8 cellular contexts compared by ENCODE assay signal in the genomic region with DNA sequence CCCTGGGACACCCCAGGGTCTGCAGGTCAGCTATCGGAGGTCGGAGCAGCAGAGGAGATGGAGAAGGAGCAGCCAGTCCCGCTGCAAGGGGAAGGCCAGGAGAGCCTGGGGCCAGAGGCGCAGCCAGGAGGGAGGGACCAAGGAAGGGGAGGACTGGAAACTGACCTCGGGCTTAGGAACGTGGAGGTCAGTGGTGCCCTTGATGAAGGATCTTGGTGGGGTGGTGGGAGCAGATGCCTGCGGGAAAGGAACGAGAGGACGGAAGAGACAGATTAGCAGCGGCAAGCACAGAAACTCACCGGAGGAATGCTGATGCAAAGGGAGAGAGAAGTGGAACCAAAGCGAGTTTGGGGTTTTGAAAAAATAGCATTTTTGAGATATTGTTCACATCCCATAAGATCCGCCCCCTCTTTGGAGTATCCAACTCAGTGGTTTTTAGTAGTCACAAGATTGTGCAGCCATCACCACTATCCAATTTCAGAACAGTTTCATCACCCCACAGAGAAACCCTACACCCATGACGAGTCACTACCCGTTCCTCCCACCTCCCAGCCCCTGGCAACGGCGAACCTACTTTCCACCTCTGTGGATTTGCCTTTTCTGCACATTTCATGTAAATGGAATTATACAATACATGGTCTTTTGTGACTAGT. TPM values are rescaled to one million over a fixed set of nuclear protein-coding genes. Genes with fewer than 3 reads are reported as not detected.
DNase-seq lines count a peak whose midpoint lies in the region; ATAC-seq and TF ChIP-seq lines count a peak whose summit lies in the region.

No MANE protein-coding gene starts in this region.

- TF ChIP-seq CTCF in WI38 (IDR thresholded peaks at IDR 0.05; ENCODE audit: low read depth, low read length) (no peak), suprapubic skin (IDR thresholded peaks at IDR 0.05) (no peak)

- H3K27ac ChIP-seq in suprapubic skin (peak overlapping the region; percentile 7), Karpas-422 (ENCODE audit: low read length) (no peak overlapping the region)

- H3K4me1 Mint-ChIP-seq in activated CD4-positive, alpha-beta T cell treated with anti-CD3 and anti-CD28 coated beads, Interleukin-2, amount 10 ng/mL, durations not matched to agents 24 days and 14 days = peaks cover 44% of the 10 kb centered on the region
- peaks cover 55% of the 10 kb centered on the region for H3K4me1 Mint-ChIP-seq in activated CD4-positive, alpha-beta T cell treated with anti-CD3 and anti-CD28 coated beads, Interleukin-2, amount 10 ng/mL, durations not matched to agents 7 days and 5 days

- H3K4me1 ChIP-seq in suprapubic skin = peaks cover 22% of the 10 kb centered on the region
- H3K4me1 ChIP-seq in Karpas-422 (ENCODE audit: low read length) = no peaks in the 10 kb centered on the region

- POLR2A ChIA-PET in activated CD4-positive, alpha-beta T cell treated with anti-CD3 and anti-CD28 coated beads, Interleukin-2, amount 10 ng/mL, durations not matched to agents 7 days and 5 days (lab: Charles Lee) = no interaction called here

- H3K4me2 ChIP-seq in Karpas-422 (ENCODE audit: low read depth, low read length, poor library complexity, severe bottlenecking) = no peak overlapping the region

- H2AFZ ChIP-seq in Karpas-422 (ENCODE audit: low read length) = no peak overlapping the region

- DNase-seq in activated CD4-positive, alpha-beta T cell treated with anti-CD3 and anti-CD28 coated beads, Interleukin-2, amount 10 ng/mL, durations not matched to agents 24 days and 14 days = peak; percentile 65
- no peak for DNase-seq in activated CD4-positive, alpha-beta T cell treated with anti-CD3 and anti-CD28 coated beads, Interleukin-2, amount 10 ng/mL, durations not matched to agents 7 days and 5 days
- DNase-seq in left cardiac atrium (no peak), suprapubic skin (ENCODE audit: low spot score in 2 of 2) (no peak), Karpas-422 (no peak), NCI-H1092 (lab: John Stamatoyannopoulos, UW) (no peak)

- ATAC-seq in left cardiac atrium = peak; percentile 85 to 90
- no peak for ATAC-seq in GM21717 (IDR thresholded peaks at IDR 0.05; ENCODE audit: unreplicated experiment)

- peak overlapping the region; percentile 90 for H3K27ac Mint-ChIP-seq in activated CD4-positive, alpha-beta T cell treated with anti-CD3 and anti-CD28 coated beads, Interleukin-2, amount 10 ng/mL, durations not matched to agents 24 days and 14 days
- no peak overlapping the region for H3K27ac Mint-ChIP-seq in activated CD4-positive, alpha-beta T cell treated with anti-CD3 and anti-CD28 coated beads, Interleukin-2, amount 10 ng/mL, durations not matched to agents 7 days and 5 days

- no peaks in the 10 kb centered on the region for H3K9me3 Mint-ChIP-seq in activated CD4-positive, alpha-beta T cell treated with anti-CD3 and anti-CD28 coated beads, Interleukin-2, amount 10 ng/mL, durations not matched to agents 24 days and 14 days
- H3K9me3 Mint-ChIP-seq in activated CD4-positive, alpha-beta T cell treated with anti-CD3 and anti-CD28 coated beads, Interleukin-2, amount 10 ng/mL, durations not matched to agents 7 days and 5 days = peaks cover 4% of the 10 kb centered on the region

- no peak for TF ChIP-seq EP300 in suprapubic skin (IDR thresholded peaks at IDR 0.05)

- no peaks in the 10 kb centered on the region for H3K79me2 ChIP-seq in Karpas-422 (ENCODE audit: low read length)

- H3K27me3 Mint-ChIP-seq in activated CD4-positive, alpha-beta T cell treated with anti-CD3 and anti-CD28 coated beads, Interleukin-2, amount 10 ng/mL, durations not matched to agents 24 days and 14 days = no peaks in the 10 kb centered on the region
- H3K27me3 Mint-ChIP-seq in activated CD4-positive, alpha-beta T cell treated with anti-CD3 and anti-CD28 coated beads, Interleukin-2, amount 10 ng/mL, durations not matched to agents 7 days and 5 days = no peaks in the 10 kb centered on the region

- no peak overlapping the region for H3K9ac ChIP-seq in Karpas-422 (ENCODE audit: low read length)

- H3K27me3 ChIP-seq in suprapubic skin (no peaks in the 10 kb centered on the region), Karpas-422 (ENCODE audit: low read length) (no peaks in the 10 kb centered on the region)

- H3K4me3 Mint-ChIP-seq in activated CD4-positive, alpha-beta T cell treated with anti-CD3 and anti-CD28 coated beads, Interleukin-2, amount 10 ng/mL, durations not matched to agents 24 days and 14 days = peak overlapping the region; percentile 49
- no peak overlapping the region for H3K4me3 Mint-ChIP-seq in activated CD4-positive, alpha-beta T cell treated with anti-CD3 and anti-CD28 coated beads, Interleukin-2, amount 10 ng/mL, durations not matched to agents 7 days and 5 days

- no peaks in the 10 kb centered on the region for H3K36me3 ChIP-seq in suprapubic skin
- H3K36me3 ChIP-seq in Karpas-422 (ENCODE audit: insufficient read depth, low read length) = no peaks in the 10 kb centered on the region

- WGBS in suprapubic skin = 45% methylated on average over 17 of the region's 17 CpGs

- intact Hi-C loops in activated CD4-positive, alpha-beta T cell treated with anti-CD3 and anti-CD28 coated beads, Interleukin-2, amount 10 ng/mL, durations not matched to agents 24 days and 14 days (cut with micrococcal nuclease) = loop anchor here (1.0 to 5.0 kb wide), 3 partner anchors 14 to 65 kb away; no protein-coding TSS in a partner anchor
- intact Hi-C loops in left cardiac atrium (cut with DNase I) = no loop called here

- H3K36me3 Mint-ChIP-seq in activated CD4-positive, alpha-beta T cell treated with anti-CD3 and anti-CD28 coated beads, Interleukin-2, amount 10 ng/mL, durations not matched to agents 24 days and 14 days (ENCODE audit: low read depth) = peaks cover 8% of the 10 kb centered on the region
- peaks cover 17% of the 10 kb centered on the region for H3K36me3 Mint-ChIP-seq in activated CD4-positive, alpha-beta T cell treated with anti-CD3 and anti-CD28 coated beads, Interleukin-2, amount 10 ng/mL, durations not matched to agents 7 days and 5 days (ENCODE audit: low read depth)

- H3K4me3 ChIP-seq in WI38 (ENCODE audit: low read depth, low read length) = peak overlapping the region; percentile 53
- H3K4me3 ChIP-seq in suprapubic skin = peak overlapping the region; percentile 4
- no peak overlapping the region for H3K4me3 ChIP-seq in Karpas-422 (ENCODE audit: low read length)

- H3K9me2 ChIP-seq in Karpas-422 (replicated peaks; ENCODE audit: insufficient read depth, low read length) = no peaks in the 10 kb centered on the region

- CTCF ChIA-PET in activated CD4-positive, alpha-beta T cell treated with anti-CD3 and anti-CD28 coated beads, Interleukin-2, amount 10 ng/mL, durations not matched to agents 7 days and 5 days (lab: Charles Lee) = interaction anchor here (0.9 to 1.5 kb wide), 2 partner anchors 12 to 20 kb away, joined by 4 to 5 read pairs; no protein-coding TSS in a partner anchor

- no peaks in the 10 kb centered on the region for H4K20me1 ChIP-seq in Karpas-422 (ENCODE audit: insufficient read depth, low read depth, low read length)

- TF ChIP-seq POLR2A in suprapubic skin (IDR thresholded peaks at IDR 0.05) = no peak

- no peaks in the 10 kb centered on the region for H3K9me3 ChIP-seq in suprapubic skin
- H3K9me3 ChIP-seq in Karpas-422 (ENCODE audit: low read length) = 0 out of 2 replicates have a peak, but pooled peaks cover 5% of the 10 kb centered on the region

RNA-seq across cellular contexts. Expression of a gene that starts 22.1 kb away (rescaled TPM):
- total RNA-seq in activated CD4-positive, alpha-beta T cell treated with anti-CD3 and anti-CD28 coated beads, Interleukin-2, amount 10 ng/mL, durations not matched to agents 24 days and 14 days = 24.0 and 26.7 TPM in 2 replicates
- total RNA-seq in activated CD4-positive, alpha-beta T cell treated with anti-CD3 and anti-CD28 coated beads, Interleukin-2, amount 10 ng/mL, durations not matched to agents 7 days and 5 days = 10 to 100 TPM; 49.4 to 52.1 TPM
- 10 to 100 TPM; 28.1 to 32.8 TPM for total RNA-seq in left cardiac atrium
- total RNA-seq in suprapubic skin = 10 to 100 TPM in 2 of 4 donors, 1 to 10 TPM in 2; 4.5 to 18.8 (median 9.7) TPM
- 0.54 TPM in 1 of 2 replicates, not detected in the other for total RNA-seq in Karpas-422 (2014; rRNA removed; shearing (Covaris generic); ENCODE audit: low replicate concordance)

RNA-seq across cellular contexts. Expression of a gene that starts 27.7 kb away (rescaled TPM):
- total RNA-seq in activated CD4-positive, alpha-beta T cell treated with anti-CD3 and anti-CD28 coated beads, Interleukin-2, amount 10 ng/mL, durations not matched to agents 24 days and 14 days = 41.4 and 41.6 TPM in 2 replicates
- 10 to 100 TPM; 36.5 to 38.8 TPM for total RNA-seq in activated CD4-positive, alpha-beta T cell treated with anti-CD3 and anti-CD28 coated beads, Interleukin-2, amount 10 ng/mL, durations not matched to agents 7 days and 5 days
- total RNA-seq in left cardiac atrium (10 to 100 TPM; 48.2 to 52.0 TPM), suprapubic skin (10 to 100 TPM; 19.6 to 35.8 (median 27.3) TPM)
- 11.8 and 23.4 TPM in 2 replicates for total RNA-seq in Karpas-422 (2014; rRNA removed; shearing (Covaris generic); ENCODE audit: low replicate concordance)
